16 cellular contexts compared by ENCODE assay signal in the genomic region with DNA sequence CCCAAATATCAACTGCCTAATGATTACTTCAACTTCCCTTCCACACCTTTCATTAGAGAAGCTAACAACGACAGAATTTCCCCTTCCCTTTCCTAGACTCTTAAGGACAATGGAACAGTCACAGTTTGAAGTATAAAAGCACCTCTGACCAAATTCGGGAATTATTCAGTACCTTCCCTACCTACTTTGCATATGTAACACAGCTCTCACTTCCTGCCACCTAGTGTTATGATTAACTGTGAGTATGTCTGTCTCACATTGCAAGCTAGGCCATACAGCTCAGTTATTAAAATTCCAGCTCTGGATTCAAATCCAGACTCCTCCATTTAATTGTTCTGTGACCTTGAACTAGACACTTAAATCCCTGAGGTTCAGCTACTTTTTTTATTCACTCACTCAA. TPM values are rescaled to one million over a fixed set of nuclear protein-coding genes. Genes with fewer than 3 reads are reported as not detected.
DNase-seq lines count a peak whose midpoint lies in the region; ATAC-seq and TF ChIP-seq lines count a peak whose summit lies in the region.
"Had no signal": no experiment of that assay in that cellular context is flagged by ENCODE, and none has a peak within 500 bp of the region (broad histone marks: within the 10 kb centered on the region; RNA-seq: fewer than 3 reads in every experiment).

No MANE protein-coding gene starts in this region.

- no peaks in the 10 kb centered on the region for H3K36me3 ChIP-seq in body of pancreas (replicated peaks in 1 of 2; ENCODE audit: insufficient read depth in 1 of 2, low read depth in 2 of 2)

- DNase-seq in body of pancreas (no peak), CD14-positive monocyte (ENCODE audit: low spot score) (no peak), OCI-M1 (lab: John Stamatoyannopoulos, UW) (no peak), left lobe of liver (ENCODE audit: low spot score) (no peak)
- DNase-seq in stimulated activated naive CD4-positive, alpha-beta T cell (lab: John Stamatoyannopoulos, UW), result no peak
- DNase-seq: activated CD8-positive, alpha-beta T cell treated with anti-CD3 and anti-CD28 coated beads, Interleukin-2, amount 10 ng/mL, durations not matched to agents 7 days and 5 days; activated naive CD4-positive, alpha-beta T cell treated with anti-CD3 and anti-CD28 coated beads, Interleukin-2, amount 10 ng/mL, durations not matched to agents 7 days and 5 days; cerebellar nuclear complex; immature natural killer cell; NCI-H2107; PC-9; T-helper 2 cell had no signal

- intact Hi-C loops in body of pancreas (cut with DNase I), result no loop called here
- intact Hi-C loops in CD14-positive monocyte (cut with micrococcal nuclease), result no loop called here

- H3K36me3 Mint-ChIP-seq in CD14-positive monocyte, result no peaks in the 10 kb centered on the region
- H3K36me3 Mint-ChIP-seq: activated naive CD4-positive, alpha-beta T cell treated with anti-CD3 and anti-CD28 coated beads, Interleukin-2, amount 10 ng/mL, durations not matched to agents 7 days and 5 days; immature natural killer cell had no signal

- no peak overlapping the region for H3K4me3 Mint-ChIP-seq in CD14-positive monocyte
- H3K4me3 Mint-ChIP-seq: activated CD8-positive, alpha-beta T cell treated with anti-CD3 and anti-CD28 coated beads, Interleukin-2, amount 10 ng/mL, durations not matched to agents 7 days and 5 days; activated naive CD4-positive, alpha-beta T cell treated with anti-CD3 and anti-CD28 coated beads, Interleukin-2, amount 10 ng/mL, durations not matched to agents 7 days and 5 days; immature natural killer cell had no signal

- WGBS in body of pancreas, 2 donors, result 19 to 21% methylated on average over 2 of the region's 2 CpGs

- no peaks in the 10 kb centered on the region for H3K27me3 ChIP-seq in body of pancreas

- peak in 1 of 7 experiments; percentile 6 for TF ChIP-seq CTCF in body of pancreas (IDR thresholded peaks at IDR 0.05)
- no peak for TF ChIP-seq CTCF in CD14-positive monocyte (IDR thresholded peaks at IDR 0.05)

- no peaks in the 10 kb centered on the region for H3K9me3 ChIP-seq in body of pancreas

- ATAC-seq in GM18861 (IDR thresholded peaks at IDR 0.05; ENCODE audit: unreplicated experiment), result peak; percentile 89
- peak; percentile 76 for ATAC-seq in GM21723 (IDR thresholded peaks at IDR 0.05; ENCODE audit: unreplicated experiment)
- peak; percentile 83 for ATAC-seq in HG03196 (IDR thresholded peaks at IDR 0.05; ENCODE audit: unreplicated experiment)
- peak; percentile 30 for ATAC-seq in body of pancreas
- no peak for ATAC-seq in left lobe of liver
- ATAC-seq: activated CD8-positive, alpha-beta T cell treated with anti-CD3 and anti-CD28 coated beads, Interleukin-2, amount 10 ng/mL, durations not matched to agents 7 days and 5 days had no signal

- no peak overlapping the region for H3K27ac Mint-ChIP-seq in CD14-positive monocyte
- H3K27ac Mint-ChIP-seq: activated CD8-positive, alpha-beta T cell treated with anti-CD3 and anti-CD28 coated beads, Interleukin-2, amount 10 ng/mL, durations not matched to agents 7 days and 5 days; activated naive CD4-positive, alpha-beta T cell treated with anti-CD3 and anti-CD28 coated beads, Interleukin-2, amount 10 ng/mL, durations not matched to agents 7 days and 5 days; immature natural killer cell had no signal

- no peaks in the 10 kb centered on the region for H3K4me1 Mint-ChIP-seq in CD14-positive monocyte
- H3K4me1 Mint-ChIP-seq: activated naive CD4-positive, alpha-beta T cell treated with anti-CD3 and anti-CD28 coated beads, Interleukin-2, amount 10 ng/mL, durations not matched to agents 7 days and 5 days; immature natural killer cell had no signal

- peak overlapping the region; percentile 69 to 84 (median 74) for H3K27ac ChIP-seq in body of pancreas
- H3K27ac ChIP-seq: PC-9 had no signal

- no peak for TF ChIP-seq POLR2A in body of pancreas (IDR thresholded peaks at IDR 0.05)

- H3K4me3 ChIP-seq in body of pancreas, result no peak overlapping the region
- H3K4me3 ChIP-seq: PC-9 had no signal

- H3K9me3 Mint-ChIP-seq in CD14-positive monocyte, result peaks cover 6 to 20% (median 15%) of the 10 kb centered on the region in 7 donors

- peaks cover 3 to 9% (median 9%) of the 10 kb centered on the region in 3 donors for H3K27me3 Mint-ChIP-seq in CD14-positive monocyte (ENCODE audit: low read depth in 3 of 3)
- H3K27me3 Mint-ChIP-seq: activated naive CD4-positive, alpha-beta T cell treated with anti-CD3 and anti-CD28 coated beads, Interleukin-2, amount 10 ng/mL, durations not matched to agents 7 days and 5 days had no signal

- peaks cover 24% of the 10 kb centered on the region for H3K4me1 ChIP-seq in body of pancreas

RNA-seq across cellular contexts. Expression of a gene that starts 44.8 kb away (rescaled TPM):
- total RNA-seq in body of pancreas, result not detected
- not detected for polyA plus RNA-seq in CD14-positive monocyte
- total RNA-seq in left lobe of liver, result not detected
- total RNA-seq: activated CD8-positive, alpha-beta T cell treated with anti-CD3 and anti-CD28 coated beads, Interleukin-2, amount 10 ng/mL, durations not matched to agents 7 days and 5 days; PC-9; renal cortical epithelial cell had no signal
- polyA plus RNA-seq: immature natural killer cell had no signal

RNA-seq across cellular contexts. Expression of a gene that starts 48.7 kb away (rescaled TPM):
- 1 to 10 TPM; 1.3 to 1.6 TPM for total RNA-seq in body of pancreas
- not detected for polyA plus RNA-seq in CD14-positive monocyte
- total RNA-seq in left lobe of liver, result 0.08 TPM
- total RNA-seq: PC-9 had no signal
- polyA plus RNA-seq: immature natural killer cell had no signal
